Comparison of ENCODE assay signal across 8 cellular contexts in the genomic region with DNA sequence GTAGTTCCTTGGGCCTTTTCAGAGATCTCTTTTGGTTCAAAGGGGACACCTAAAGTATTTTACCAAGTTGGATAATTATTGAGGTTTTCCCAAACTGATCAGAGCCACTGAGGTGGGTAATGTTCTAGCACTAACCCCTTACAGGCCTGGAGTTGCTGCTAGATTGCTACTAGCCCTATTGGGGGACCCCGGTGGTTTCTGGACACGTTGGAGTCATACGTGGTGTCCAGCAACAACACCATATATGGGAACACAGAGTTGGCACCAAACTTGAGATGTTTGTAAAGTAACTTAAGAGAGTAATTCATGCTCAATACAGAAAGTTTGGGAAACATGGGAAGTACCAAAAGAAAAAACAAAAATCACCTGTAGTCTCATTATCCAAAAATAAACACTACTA. TPM values are rescaled to one million over a fixed set of nuclear protein-coding genes. Genes with fewer than 3 reads are reported as not detected.
DNase-seq lines count a peak whose midpoint lies in the region; ATAC-seq and TF ChIP-seq lines count a peak whose summit lies in the region.

No MANE protein-coding gene starts in this region.

- H3K4me3 Mint-ChIP-seq in activated CD4-positive, alpha-beta memory T cell treated with anti-CD3 and anti-CD28 coated beads, Interleukin-2, amount 10 ng/mL, durations not matched to agents 7 days and 5 days: peak overlapping the region; percentile 93

- no peak for TF ChIP-seq RAD21 in HCT116 (IDR thresholded peaks at IDR 0.05; ENCODE audit: low read depth)

- peak overlapping the region; percentile 79 for H3K4me2 ChIP-seq in HCT116 (ENCODE audit: low read length)

- H3K27ac Mint-ChIP-seq in activated CD4-positive, alpha-beta memory T cell treated with anti-CD3 and anti-CD28 coated beads, Interleukin-2, amount 10 ng/mL, durations not matched to agents 7 days and 5 days: peak overlapping the region; percentile 61

- H3K4me1 ChIP-seq in HCT116 (ENCODE audit: control insufficient read depth in 1 of 2, insufficient read depth in 2 of 2, low read length in 2 of 2): peaks cover 13 to 31% of the 10 kb centered on the region in 2 experiments

- no peaks in the 10 kb centered on the region for H3K9me2 ChIP-seq in HCT116 (ENCODE audit: insufficient read depth)

- no peaks in the 10 kb centered on the region for H3K27me3 ChIP-seq in HCT116 (ENCODE audit: insufficient read depth, low read length)

- RAD21 ChIA-PET in HCT116 (lab: Charles Lee; ENCODE audit: low non-redundant PET in 1 of 2, low total read pairs in 2 of 2, uncharacterized antibody in 2 of 2, unreplicated experiment in 2 of 2): no interaction called here

- H4K20me1 ChIP-seq in HCT116 (ENCODE audit: insufficient read depth): no peaks in the 10 kb centered on the region

- TF ChIP-seq CTCF in HCT116 (IDR thresholded peaks at IDR 0.05 in 2 of 3, conservative IDR thresholded peaks at IDR 0.05 in 1 of 3; ENCODE audit: borderline replicate concordance in 1 of 3, insufficient read depth in 1 of 3, low read depth in 2 of 3, low read length in 2 of 3) (no peak), retinal pigment epithelial cell (conservative IDR thresholded peaks at IDR 0.05; ENCODE audit: low read depth, low read length) (no peak)

- DNase-seq in HCT116 (ENCODE audit: low read depth, low spot score) (no peak), glomerular visceral epithelial cell (ENCODE audit: extremely low spot score) (peak; percentile 23), retinal pigment epithelial cell (ENCODE audit: low read depth) (peak; percentile 18), NAMALWA (ENCODE audit: low spot score) (no peak), HuH-7 (ENCODE audit: low spot score) (no peak), NCI-H1694 treated with DMSO at 0.1 percent for 48 hours (lab: John Stamatoyannopoulos, UW) (no peak)
- DNase-seq in activated CD4-positive, alpha-beta memory T cell treated with anti-CD3 and anti-CD28 coated beads, Interleukin-2, amount 10 ng/mL, durations not matched to agents 7 days and 5 days: no peak
- DNase-seq in stimulated activated CD4-positive, alpha-beta T cell treated with anti-CD3 and anti-CD28 coated beads, Interleukin-12 subunit alpha, Interleukin-12 subunit beta, amount 100 ng/mL, for 4 hours: no peak

- POLR2A ChIA-PET in HCT116 (lab: Charles Lee): no interaction called here
- POLR2A ChIA-PET in activated CD4-positive, alpha-beta memory T cell treated with anti-CD3 and anti-CD28 coated beads, Interleukin-2, amount 10 ng/mL, durations not matched to agents 7 days and 5 days (lab: Charles Lee): interaction anchor here (1.2 to 2.2 kb wide), 5 partner anchors 13 to 261 kb away, joined by 4 to 13 read pairs (median 6); partner anchors contain the start of genes ALDH6A1 and LIN52

- H2AFZ ChIP-seq in HCT116 (ENCODE audit: low read depth, low read length, poor library complexity, severe bottlenecking): no peak overlapping the region

- peaks cover 24% of the 10 kb centered on the region for H3K4me1 Mint-ChIP-seq in activated CD4-positive, alpha-beta memory T cell treated with anti-CD3 and anti-CD28 coated beads, Interleukin-2, amount 10 ng/mL, durations not matched to agents 7 days and 5 days

- CTCF ChIA-PET in HCT116 (lab: Charles Lee): no interaction called here
- CTCF ChIA-PET in activated CD4-positive, alpha-beta memory T cell treated with anti-CD3 and anti-CD28 coated beads, Interleukin-2, amount 10 ng/mL, durations not matched to agents 7 days and 5 days (lab: Charles Lee): interaction anchor here (0.8 kb wide), 1 partner anchor 291 kb away, joined by 3 read pairs; no protein-coding TSS in a partner anchor

- intact Hi-C loops in HCT116 (cut with micrococcal nuclease): loop anchor here (5.0 kb wide), 1 partner anchor 67 kb away; the partner anchor contains the start of genes COQ6 and FAM161B

- no peak for TF ChIP-seq POLR2A in HCT116 (IDR thresholded peaks at IDR 0.05; ENCODE audit: borderline replicate concordance, extremely low read depth, insufficient read depth, insufficient read length)

- H3K4me3 ChIP-seq in HCT116 (replicated peaks in 1 of 2; ENCODE audit: low read depth in 1 of 2, low read length in 2 of 2): peak overlapping the region; percentile 78 to 87
- peak overlapping the region; percentile 87 for H3K4me3 ChIP-seq in retinal pigment epithelial cell (ENCODE audit: low read length)

- H3K27ac ChIP-seq in HCT116 (ENCODE audit: low read depth, low read length): peak overlapping the region; percentile 51

- H3K36me3 ChIP-seq in HCT116 (ENCODE audit: control insufficient read depth in 1 of 2, insufficient read depth in 2 of 2, low read length in 2 of 2): no peaks in the 10 kb centered on the region

- no peaks in the 10 kb centered on the region for H3K36me3 Mint-ChIP-seq in activated CD4-positive, alpha-beta memory T cell treated with anti-CD3 and anti-CD28 coated beads, Interleukin-2, amount 10 ng/mL, durations not matched to agents 7 days and 5 days (ENCODE audit: low read depth)

- 0 out of 2 replicates have a peak, but pooled peaks cover 4% of the 10 kb centered on the region for H3K79me2 ChIP-seq in HCT116 (ENCODE audit: insufficient read depth, low read length)

- H3K9me3 Mint-ChIP-seq in activated CD4-positive, alpha-beta memory T cell treated with anti-CD3 and anti-CD28 coated beads, Interleukin-2, amount 10 ng/mL, durations not matched to agents 7 days and 5 days: no peaks in the 10 kb centered on the region

- BruUV-seq in HCT116 (replicated peaks; lab: Mats Ljungman, UMichigan): TSS peak; percentile 61

- ATAC-seq in HCT116: no peak

- H3K9ac ChIP-seq in HCT116 (ENCODE audit: low read length): peak overlapping the region; percentile 96

- no peaks in the 10 kb centered on the region for H3K27me3 Mint-ChIP-seq in activated CD4-positive, alpha-beta memory T cell treated with anti-CD3 and anti-CD28 coated beads, Interleukin-2, amount 10 ng/mL, durations not matched to agents 7 days and 5 days

- H3K9me3 ChIP-seq in HCT116 (ENCODE audit: control insufficient read depth in 1 of 2, insufficient read depth in 1 of 2, low read depth in 1 of 2, low read length in 2 of 2): no peaks in the 10 kb centered on the region

TF ChIP-seq in HCT116, 20 proteins besides CTCF, POLR2A, EP300 and RAD21:
- TF ChIP-seq SRF (IDR thresholded peaks at IDR 0.05; ENCODE audit: low read depth): peak; percentile 82
- TF ChIP-seq, protein P1, sequence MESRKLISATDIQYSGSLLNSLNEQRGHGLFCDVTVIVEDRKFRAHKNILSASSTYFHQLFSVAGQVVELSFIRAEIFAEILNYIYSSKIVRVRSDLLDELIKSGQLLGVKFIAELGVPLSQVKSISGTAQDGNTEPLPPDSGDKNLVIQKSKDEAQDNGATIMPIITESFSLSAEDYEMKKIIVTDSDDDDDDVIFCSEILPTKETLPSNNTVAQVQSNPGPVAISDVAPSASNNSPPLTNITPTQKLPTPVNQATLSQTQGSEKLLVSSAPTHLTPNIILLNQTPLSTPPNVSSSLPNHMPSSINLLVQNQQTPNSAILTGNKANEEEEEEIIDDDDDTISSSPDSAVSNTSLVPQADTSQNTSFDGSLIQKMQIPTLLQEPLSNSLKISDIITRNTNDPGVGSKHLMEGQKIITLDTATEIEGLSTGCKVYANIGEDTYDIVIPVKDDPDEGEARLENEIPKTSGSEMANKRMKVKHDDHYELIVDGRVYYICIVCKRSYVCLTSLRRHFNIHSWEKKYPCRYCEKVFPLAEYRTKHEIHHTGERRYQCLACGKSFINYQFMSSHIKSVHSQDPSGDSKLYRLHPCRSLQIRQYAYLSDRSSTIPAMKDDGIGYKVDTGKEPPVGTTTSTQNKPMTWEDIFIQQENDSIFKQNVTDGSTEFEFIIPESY (IDR thresholded peaks at IDR 0.05; ENCODE audit: extremely low read depth, insufficient replicate concordance, low read length): no peak

RNA-seq across cellular contexts. Expression of gene BBOF1, which starts 0.6 kb away (rescaled TPM):
- total RNA-seq in HCT116 (2021; ENCODE audit: unreplicated experiment): 4.0 TPM
- 1.3 and 2.2 TPM in 2 replicates for polyA plus RNA-seq in HCT116 (2012)
- total RNA-seq in activated CD4-positive, alpha-beta memory T cell treated with anti-CD3 and anti-CD28 coated beads, Interleukin-2, amount 10 ng/mL, durations not matched to agents 7 days and 5 days: 1 to 10 TPM in 1 of 2 experiments, under 1 TPM in 1; 0.50 to 1.3 TPM

RNA-seq across cellular contexts. Expression of gene ENTPD5, which starts 0.7 kb away (rescaled TPM):
- 14.4 TPM for total RNA-seq in HCT116 (2021; ENCODE audit: unreplicated experiment)
- 6.4 and 6.5 TPM in 2 replicates for polyA plus RNA-seq in HCT116 (2012)
- 10 to 100 TPM; 10.5 to 11.1 TPM for total RNA-seq in activated CD4-positive, alpha-beta memory T cell treated with anti-CD3 and anti-CD28 coated beads, Interleukin-2, amount 10 ng/mL, durations not matched to agents 7 days and 5 days

Comparison
In these comparisons a context has a peak if more than half of its experiments do, and no peak if none do; other contexts are left out.
1. DNase-seq: peak in glomerular visceral epithelial cell (single experiment) and retinal pigment epithelial cell (single experiment); none in HCT116 (single experiment), activated CD4-positive, alpha-beta memory T cell treated with anti-CD3 and anti-CD28 coated beads, Interleukin-2, amount 10 ng/mL, durations not matched to agents 7 days and 5 days (single experiment), NAMALWA (single experiment), HuH-7 (single experiment), stimulated activated CD4-positive, alpha-beta T cell treated with anti-CD3 and anti-CD28 coated beads, Interleukin-12 subunit alpha, Interleukin-12 subunit beta, amount 100 ng/mL, for 4 hours (single experiment) and NCI-H1694 treated with DMSO at 0.1 percent for 48 hours (single experiment).